1 cellular context compared by ENCODE assay signal in the genomic region with DNA sequence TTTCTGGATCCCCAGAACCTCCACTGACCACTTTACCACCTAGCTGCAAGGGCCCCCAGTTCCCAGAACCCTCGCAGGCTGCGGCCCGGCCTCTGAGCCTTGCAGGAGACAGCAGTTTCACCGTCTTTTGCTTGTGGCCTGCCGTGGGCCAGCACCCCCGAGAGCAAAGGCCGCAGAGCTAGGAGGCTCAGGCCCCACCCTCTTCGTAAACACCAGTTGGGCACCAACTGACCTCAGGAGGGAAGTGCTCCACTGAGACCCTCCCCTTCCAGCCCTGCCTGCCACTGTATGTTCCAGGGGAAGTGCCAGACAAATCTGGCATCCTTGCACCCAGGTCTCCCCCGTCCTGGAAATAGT.
A peak's percentile ranks its signal among the peaks of the same experiment; 100 is the strongest.
TF ChIP-seq lines count a peak whose summit lies in the region.

No MANE protein-coding gene starts in this region.

TF ChIP-seq in K562, 482 proteins besides CTCF, POLR2A, EP300 and RAD21 (continued from another document):
- TF ChIP-seq ZNF584 (CRISPR knock-in tag; IDR thresholded peaks at IDR 0.05; ENCODE audit: low read depth) (no peak), L3MBTL2 (IDR thresholded peaks at IDR 0.05) (peak; percentile 46; the same call in 1 of the 2 replicates), ZNF583 (CRISPR knock-in tag; IDR thresholded peaks at IDR 0.05) (no peak), ATF7 (IDR thresholded peaks at IDR 0.05) (0 out of 2 replicates have a peak, but pooled peaks have one; percentile 6), PHF20 (IDR thresholded peaks at IDR 0.05; ENCODE audit: partially characterized antibody) (peak; percentile 11), FOXM1 (IDR thresholded peaks at IDR 0.05; ENCODE audit: low read depth) (no peak), FOXM1 (CRISPR knock-in tag; IDR thresholded peaks at IDR 0.05; ENCODE audit: low read depth) (no peak), SUPT5H (IDR thresholded peaks at IDR 0.05) (no peak), BRD9 (IDR thresholded peaks at IDR 0.05; ENCODE audit: low read depth, partially characterized antibody) (no peak), NR4A1 (CRISPR knock-in tag; IDR thresholded peaks at IDR 0.05) (0 out of 2 replicates have a peak, but pooled peaks have one; percentile 15), NR4A1 (tag; IDR thresholded peaks at IDR 0.05) (no peak), ZFX (CRISPR knock-in tag; IDR thresholded peaks at IDR 0.05) (peak; percentile 58), POLR2G (IDR thresholded peaks at IDR 0.05; ENCODE audit: low read depth, low read length) (0 out of 2 replicates have a peak, but pooled peaks have one; percentile 30), ZBTB7A (IDR thresholded peaks at IDR 0.05; ENCODE audit: borderline replicate concordance, control insufficient read depth, low read depth, low read length) (peak; percentile 27; the same call in 1 of the 2 replicates)
- TF ChIP-seq, protein P1, sequence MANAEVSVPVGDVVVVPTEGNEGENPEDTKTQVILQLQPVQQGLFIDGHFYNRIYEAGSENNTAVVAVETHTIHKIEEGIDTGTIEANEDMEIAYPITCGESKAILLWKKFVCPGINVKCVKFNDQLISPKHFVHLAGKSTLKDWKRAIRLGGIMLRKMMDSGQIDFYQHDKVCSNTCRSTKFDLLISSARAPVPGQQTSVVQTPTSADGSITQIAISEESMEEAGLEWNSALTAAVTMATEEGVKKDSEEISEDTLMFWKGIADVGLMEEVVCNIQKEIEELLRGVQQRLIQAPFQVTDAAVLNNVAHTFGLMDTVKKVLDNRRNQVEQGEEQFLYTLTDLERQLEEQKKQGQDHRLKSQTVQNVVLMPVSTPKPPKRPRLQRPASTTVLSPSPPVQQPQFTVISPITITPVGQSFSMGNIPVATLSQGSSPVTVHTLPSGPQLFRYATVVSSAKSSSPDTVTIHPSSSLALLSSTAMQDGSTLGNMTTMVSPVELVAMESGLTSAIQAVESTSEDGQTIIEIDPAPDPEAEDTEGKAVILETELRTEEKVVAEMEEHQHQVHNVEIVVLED (CRISPR knock-in tag; IDR thresholded peaks at IDR 0.05) = 0 out of 2 replicates have a peak, but pooled peaks have one; percentile 10
- TF ChIP-seq, protein P2, sequence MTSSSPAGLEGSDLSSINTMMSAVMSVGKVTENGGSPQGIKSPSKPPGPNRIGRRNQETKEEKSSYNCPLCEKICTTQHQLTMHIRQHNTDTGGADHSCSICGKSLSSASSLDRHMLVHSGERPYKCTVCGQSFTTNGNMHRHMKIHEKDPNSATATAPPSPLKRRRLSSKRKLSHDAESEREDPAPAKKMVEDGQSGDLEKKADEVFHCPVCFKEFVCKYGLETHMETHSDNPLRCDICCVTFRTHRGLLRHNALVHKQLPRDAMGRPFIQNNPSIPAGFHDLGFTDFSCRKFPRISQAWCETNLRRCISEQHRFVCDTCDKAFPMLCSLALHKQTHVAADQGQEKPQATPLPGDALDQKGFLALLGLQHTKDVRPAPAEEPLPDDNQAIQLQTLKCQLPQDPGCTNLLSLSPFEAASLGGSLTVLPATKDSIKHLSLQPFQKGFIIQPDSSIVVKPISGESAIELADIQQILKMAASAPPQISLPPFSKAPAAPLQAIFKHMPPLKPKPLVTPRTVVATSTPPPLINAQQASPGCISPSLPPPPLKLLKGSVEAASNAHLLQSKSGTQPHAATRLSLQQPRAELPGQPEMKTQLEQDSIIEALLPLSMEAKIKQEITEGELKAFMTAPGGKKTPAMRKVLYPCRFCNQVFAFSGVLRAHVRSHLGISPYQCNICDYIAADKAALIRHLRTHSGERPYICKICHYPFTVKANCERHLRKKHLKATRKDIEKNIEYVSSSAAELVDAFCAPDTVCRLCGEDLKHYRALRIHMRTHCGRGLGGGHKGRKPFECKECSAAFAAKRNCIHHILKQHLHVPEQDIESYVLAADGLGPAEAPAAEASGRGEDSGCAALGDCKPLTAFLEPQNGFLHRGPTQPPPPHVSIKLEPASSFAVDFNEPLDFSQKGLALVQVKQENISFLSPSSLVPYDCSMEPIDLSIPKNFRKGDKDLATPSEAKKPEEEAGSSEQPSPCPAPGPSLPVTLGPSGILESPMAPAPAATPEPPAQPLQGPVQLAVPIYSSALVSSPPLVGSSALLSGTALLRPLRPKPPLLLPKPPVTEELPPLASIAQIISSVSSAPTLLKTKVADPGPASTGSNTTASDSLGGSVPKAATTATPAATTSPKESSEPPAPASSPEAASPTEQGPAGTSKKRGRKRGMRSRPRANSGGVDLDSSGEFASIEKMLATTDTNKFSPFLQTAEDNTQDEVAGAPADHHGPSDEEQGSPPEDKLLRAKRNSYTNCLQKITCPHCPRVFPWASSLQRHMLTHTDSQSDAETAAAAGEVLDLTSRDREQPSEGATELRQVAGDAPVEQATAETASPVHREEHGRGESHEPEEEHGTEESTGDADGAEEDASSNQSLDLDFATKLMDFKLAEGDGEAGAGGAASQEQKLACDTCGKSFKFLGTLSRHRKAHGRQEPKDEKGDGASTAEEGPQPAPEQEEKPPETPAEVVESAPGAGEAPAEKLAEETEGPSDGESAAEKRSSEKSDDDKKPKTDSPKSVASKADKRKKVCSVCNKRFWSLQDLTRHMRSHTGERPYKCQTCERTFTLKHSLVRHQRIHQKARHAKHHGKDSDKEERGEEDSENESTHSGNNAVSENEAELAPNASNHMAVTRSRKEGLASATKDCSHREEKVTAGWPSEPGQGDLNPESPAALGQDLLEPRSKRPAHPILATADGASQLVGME (CRISPR knock-in tag; IDR thresholded peaks at IDR 0.05) = no peak
- TF ChIP-seq, protein P3, sequence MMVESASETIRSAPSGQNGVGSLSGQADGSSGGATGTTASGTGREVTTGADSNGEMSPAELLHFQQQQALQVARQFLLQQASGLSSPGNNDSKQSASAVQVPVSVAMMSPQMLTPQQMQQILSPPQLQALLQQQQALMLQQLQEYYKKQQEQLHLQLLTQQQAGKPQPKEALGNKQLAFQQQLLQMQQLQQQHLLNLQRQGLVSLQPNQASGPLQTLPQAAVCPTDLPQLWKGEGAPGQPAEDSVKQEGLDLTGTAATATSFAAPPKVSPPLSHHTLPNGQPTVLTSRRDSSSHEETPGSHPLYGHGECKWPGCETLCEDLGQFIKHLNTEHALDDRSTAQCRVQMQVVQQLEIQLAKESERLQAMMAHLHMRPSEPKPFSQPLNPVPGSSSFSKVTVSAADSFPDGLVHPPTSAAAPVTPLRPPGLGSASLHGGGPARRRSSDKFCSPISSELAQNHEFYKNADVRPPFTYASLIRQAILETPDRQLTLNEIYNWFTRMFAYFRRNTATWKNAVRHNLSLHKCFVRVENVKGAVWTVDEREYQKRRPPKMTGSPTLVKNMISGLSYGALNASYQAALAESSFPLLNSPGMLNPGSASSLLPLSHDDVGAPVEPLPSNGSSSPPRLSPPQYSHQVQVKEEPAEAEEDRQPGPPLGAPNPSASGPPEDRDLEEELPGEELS (CRISPR knock-in tag; IDR thresholded peaks at IDR 0.05; ENCODE audit: borderline replicate concordance) = no peak
- TF ChIP-seq, protein P4, sequence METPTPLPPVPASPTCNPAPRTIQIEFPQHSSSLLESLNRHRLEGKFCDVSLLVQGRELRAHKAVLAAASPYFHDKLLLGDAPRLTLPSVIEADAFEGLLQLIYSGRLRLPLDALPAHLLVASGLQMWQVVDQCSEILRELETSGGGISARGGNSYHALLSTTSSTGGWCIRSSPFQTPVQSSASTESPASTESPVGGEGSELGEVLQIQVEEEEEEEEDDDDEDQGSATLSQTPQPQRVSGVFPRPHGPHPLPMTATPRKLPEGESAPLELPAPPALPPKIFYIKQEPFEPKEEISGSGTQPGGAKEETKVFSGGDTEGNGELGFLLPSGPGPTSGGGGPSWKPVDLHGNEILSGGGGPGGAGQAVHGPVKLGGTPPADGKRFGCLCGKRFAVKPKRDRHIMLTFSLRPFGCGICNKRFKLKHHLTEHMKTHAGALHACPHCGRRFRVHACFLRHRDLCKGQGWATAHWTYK (CRISPR knock-in tag; IDR thresholded peaks at IDR 0.05) = no peak
